In genomic region chr6:12422848-12423247, GRCh38 we compare ENCODE assay signal across 1 cellular context.
TF ChIP-seq lines count a peak whose summit lies in the region.

No MANE protein-coding gene starts in this region.

TF ChIP-seq in GM23338, 12 proteins besides CTCF, POLR2A, EP300 and RAD21 (continued from another document):
- TF ChIP-seq, protein P1, sequence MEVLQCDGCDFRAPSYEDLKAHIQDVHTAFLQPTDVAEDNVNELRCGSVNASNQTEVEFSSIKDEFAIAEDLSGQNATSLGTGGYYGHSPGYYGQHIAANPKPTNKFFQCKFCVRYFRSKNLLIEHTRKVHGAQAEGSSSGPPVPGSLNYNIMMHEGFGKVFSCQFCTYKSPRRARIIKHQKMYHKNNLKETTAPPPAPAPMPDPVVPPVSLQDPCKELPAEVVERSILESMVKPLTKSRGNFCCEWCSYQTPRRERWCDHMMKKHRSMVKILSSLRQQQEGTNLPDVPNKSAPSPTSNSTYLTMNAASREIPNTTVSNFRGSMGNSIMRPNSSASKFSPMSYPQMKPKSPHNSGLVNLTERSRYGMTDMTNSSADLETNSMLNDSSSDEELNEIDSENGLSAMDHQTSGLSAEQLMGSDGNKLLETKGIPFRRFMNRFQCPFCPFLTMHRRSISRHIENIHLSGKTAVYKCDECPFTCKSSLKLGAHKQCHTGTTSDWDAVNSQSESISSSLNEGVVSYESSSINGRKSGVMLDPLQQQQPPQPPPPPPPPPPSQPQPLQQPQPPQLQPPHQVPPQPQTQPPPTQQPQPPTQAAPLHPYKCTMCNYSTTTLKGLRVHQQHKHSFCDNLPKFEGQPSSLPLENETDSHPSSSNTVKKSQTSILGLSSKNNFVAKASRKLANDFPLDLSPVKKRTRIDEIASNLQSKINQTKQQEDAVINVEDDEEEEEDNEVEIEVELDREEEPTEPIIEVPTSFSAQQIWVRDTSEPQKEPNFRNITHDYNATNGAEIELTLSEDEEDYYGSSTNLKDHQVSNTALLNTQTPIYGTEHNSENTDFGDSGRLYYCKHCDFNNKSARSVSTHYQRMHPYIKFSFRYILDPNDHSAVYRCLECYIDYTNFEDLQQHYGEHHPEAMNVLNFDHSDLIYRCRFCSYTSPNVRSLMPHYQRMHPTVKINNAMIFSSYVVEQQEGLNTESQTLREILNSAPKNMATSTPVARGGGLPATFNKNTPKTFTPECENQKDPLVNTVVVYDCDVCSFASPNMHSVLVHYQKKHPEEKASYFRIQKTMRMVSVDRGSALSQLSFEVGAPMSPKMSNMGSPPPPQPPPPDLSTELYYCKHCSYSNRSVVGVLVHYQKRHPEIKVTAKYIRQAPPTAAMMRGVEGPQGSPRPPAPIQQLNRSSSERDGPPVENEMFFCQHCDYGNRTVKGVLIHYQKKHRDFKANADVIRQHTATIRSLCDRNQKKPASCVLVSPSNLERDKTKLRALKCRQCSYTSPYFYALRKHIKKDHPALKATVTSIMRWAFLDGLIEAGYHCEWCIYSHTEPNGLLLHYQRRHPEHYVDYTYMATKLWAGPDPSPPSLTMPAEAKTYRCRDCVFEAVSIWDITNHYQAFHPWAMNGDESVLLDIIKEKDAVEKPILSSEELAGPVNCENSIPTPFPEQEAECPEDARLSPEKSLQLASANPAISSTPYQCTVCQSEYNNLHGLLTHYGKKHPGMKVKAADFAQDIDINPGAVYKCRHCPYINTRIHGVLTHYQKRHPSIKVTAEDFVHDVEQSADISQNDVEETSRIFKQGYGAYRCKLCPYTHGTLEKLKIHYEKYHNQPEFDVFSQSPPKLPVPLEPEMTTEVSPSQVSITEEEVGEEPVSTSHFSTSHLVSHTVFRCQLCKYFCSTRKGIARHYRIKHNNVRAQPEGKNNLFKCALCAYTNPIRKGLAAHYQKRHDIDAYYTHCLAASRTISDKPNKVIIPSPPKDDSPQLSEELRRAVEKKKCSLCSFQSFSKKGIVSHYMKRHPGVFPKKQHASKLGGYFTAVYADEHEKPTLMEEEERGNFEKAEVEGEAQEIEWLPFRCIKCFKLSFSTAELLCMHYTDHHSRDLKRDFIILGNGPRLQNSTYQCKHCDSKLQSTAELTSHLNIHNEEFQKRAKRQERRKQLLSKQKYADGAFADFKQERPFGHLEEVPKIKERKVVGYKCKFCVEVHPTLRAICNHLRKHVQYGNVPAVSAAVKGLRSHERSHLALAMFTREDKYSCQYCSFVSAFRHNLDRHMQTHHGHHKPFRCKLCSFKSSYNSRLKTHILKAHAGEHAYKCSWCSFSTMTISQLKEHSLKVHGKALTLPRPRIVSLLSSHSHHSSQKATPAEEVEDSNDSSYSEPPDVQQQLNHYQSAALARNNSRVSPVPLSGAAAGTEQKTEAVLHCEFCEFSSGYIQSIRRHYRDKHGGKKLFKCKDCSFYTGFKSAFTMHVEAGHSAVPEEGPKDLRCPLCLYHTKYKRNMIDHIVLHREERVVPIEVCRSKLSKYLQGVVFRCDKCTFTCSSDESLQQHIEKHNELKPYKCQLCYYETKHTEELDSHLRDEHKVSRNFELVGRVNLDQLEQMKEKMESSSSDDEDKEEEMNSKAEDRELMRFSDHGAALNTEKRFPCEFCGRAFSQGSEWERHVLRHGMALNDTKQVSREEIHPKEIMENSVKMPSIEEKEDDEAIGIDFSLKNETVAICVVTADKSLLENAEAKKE (CRISPR knock-in tag; IDR thresholded peaks at IDR 0.05) = no peak
- TF ChIP-seq JUNB (IDR thresholded peaks at IDR 0.05; ENCODE audit: unreplicated experiment) (no peak), CREB1 (CRISPR knock-in tag; IDR thresholded peaks at IDR 0.05; ENCODE audit: low read depth) (no peak), ZNF331 (CRISPR knock-in tag; IDR thresholded peaks at IDR 0.05; ENCODE audit: low read depth) (no peak), EZH2 (IDR thresholded peaks at IDR 0.05; ENCODE audit: low read depth, unreplicated experiment) (no peak), EZH2phosphoT487 (IDR thresholded peaks at IDR 0.05; ENCODE audit: unreplicated experiment) (no peak), ETS1 (IDR thresholded peaks at IDR 0.05) (no peak), NANOG (IDR thresholded peaks at IDR 0.05; ENCODE audit: borderline replicate concordance) (no peak)
